In genomic region chr3:160928183-160928718, GRCh38 we compare ENCODE assay signal across 10 cellular contexts.
DNase-seq lines count a peak whose midpoint lies in the region; ATAC-seq and TF ChIP-seq lines count a peak whose summit lies in the region.
"Had no signal": no experiment of that assay in that cellular context is flagged by ENCODE, and none has a peak within 500 bp of the region (broad histone marks: within the 10 kb centered on the region; RNA-seq: fewer than 3 reads in every experiment).

No MANE protein-coding gene starts in this region.

- TF ChIP-seq CTCF in DND-41 (IDR thresholded peaks at IDR 0.05; ENCODE audit: borderline replicate concordance, extremely low read depth, low read length, poor library complexity, severe bottlenecking) (peak; percentile 61), HCT116 (IDR thresholded peaks at IDR 0.05 in 2 of 3, conservative IDR thresholded peaks at IDR 0.05 in 1 of 3; ENCODE audit: borderline replicate concordance in 1 of 3, insufficient read depth in 1 of 3, low read depth in 2 of 3, low read length in 2 of 3) (peak in 2 of 3 experiments; percentile 6 to 39; a peak in 1 of 6 replicates), fibroblast of mammary gland (conservative IDR thresholded peaks at IDR 0.05; ENCODE audit: control insufficient read depth, insufficient read depth, low read depth, low read length) (peak; percentile 21)

- no peaks in the 10 kb centered on the region for H3K4me1 ChIP-seq in DND-41 (ENCODE audit: insufficient read depth, low read length)
- no peaks in the 10 kb centered on the region for H3K4me1 ChIP-seq in HCT116 (ENCODE audit: control insufficient read depth in 1 of 2, insufficient read depth in 2 of 2, low read length in 2 of 2)

- H3K27me3 ChIP-seq in DND-41 (ENCODE audit: insufficient read depth, low read length, poor library complexity), result no peaks in the 10 kb centered on the region
- no peaks in the 10 kb centered on the region for H3K27me3 ChIP-seq in HCT116 (ENCODE audit: insufficient read depth, low read length)

- intact Hi-C loops in HCT116 (cut with micrococcal nuclease), result no loop called here

- H2AFZ ChIP-seq in DND-41 (ENCODE audit: low read depth, low read length) (no peak overlapping the region), HCT116 (ENCODE audit: low read depth, low read length, poor library complexity, severe bottlenecking) (no peak overlapping the region)

- H3K9ac ChIP-seq in DND-41 (ENCODE audit: low read depth, low read length), result no peak overlapping the region
- no peak overlapping the region for H3K9ac ChIP-seq in HCT116 (ENCODE audit: low read length)

- DNase-seq in DND-41 (no peak), HCT116 (ENCODE audit: low read depth, low spot score) (no peak), NCI-H69 (lab: John Stamatoyannopoulos, UW) (peak; percentile 72), fibroblast of mammary gland (ENCODE audit: low read depth) (no peak)
- DNase-seq in activated effector memory CD4-positive, alpha-beta T cell treated with anti-CD3 and anti-CD28 coated beads, Interleukin-2, amount 50 U/mL, for 16 hours, result no peak
- DNase-seq in activated CD4-positive, CD25-positive, alpha-beta regulatory T cell treated with anti-CD3 and anti-CD28 coated beads, Interleukin-2, amount 50 U/mL, for 72 hours, result no peak
- DNase-seq: activated CD4-positive, alpha-beta T cell treated with anti-CD3 and anti-CD28 coated beads for 4 hours; islet precursor cell had no signal

- POLR2A ChIA-PET in HCT116 (lab: Charles Lee), result no interaction called here

- H3K9me2 ChIP-seq in HCT116 (ENCODE audit: insufficient read depth), result no peaks in the 10 kb centered on the region

- H3K4me2 ChIP-seq in DND-41 (ENCODE audit: insufficient read depth, low read length), result no peak overlapping the region
- H3K4me2 ChIP-seq in HCT116 (ENCODE audit: low read length), result no peak overlapping the region

- H3K9me3 ChIP-seq in DND-41 (ENCODE audit: insufficient read depth, low read length, severe bottlenecking) (no peaks in the 10 kb centered on the region), HCT116 (ENCODE audit: control insufficient read depth in 1 of 2, insufficient read depth in 1 of 2, low read depth in 1 of 2, low read length in 2 of 2) (no peaks in the 10 kb centered on the region)

- TF ChIP-seq POLR2A in HCT116 (IDR thresholded peaks at IDR 0.05; ENCODE audit: borderline replicate concordance, extremely low read depth, insufficient read depth, insufficient read length), result no peak

- CTCF ChIA-PET in HCT116 (lab: Charles Lee), result interaction anchor here (1.2 kb wide), 1 partner anchor 9 kb away, joined by 3 read pairs; no protein-coding TSS in a partner anchor

- peak; percentile 45; the same call in 1 of the 2 replicates for TF ChIP-seq RAD21 in HCT116 (IDR thresholded peaks at IDR 0.05; ENCODE audit: low read depth)

- BruUV-seq in HCT116 (replicated peaks; lab: Mats Ljungman, UMichigan), result no TSS peak

- H3K27ac ChIP-seq in DND-41 (ENCODE audit: low read length), result no peak overlapping the region
- no peak overlapping the region for H3K27ac ChIP-seq in HCT116 (ENCODE audit: low read depth, low read length)

- ATAC-seq in DND-41 (ENCODE audit: insufficient read depth, low read depth) (peak; percentile 83), HCT116 (peak; percentile 70), GM18909 (IDR thresholded peaks at IDR 0.05; ENCODE audit: poor library complexity, unreplicated experiment) (no peak), GM21423 (IDR thresholded peaks at IDR 0.05; ENCODE audit: unreplicated experiment) (no peak)

- H3K79me2 ChIP-seq in DND-41 (ENCODE audit: insufficient read depth, low read length), result no peaks in the 10 kb centered on the region
- no peaks in the 10 kb centered on the region for H3K79me2 ChIP-seq in HCT116 (ENCODE audit: insufficient read depth, low read length)

- H4K20me1 ChIP-seq in DND-41 (ENCODE audit: insufficient read depth, low read length) (no peaks in the 10 kb centered on the region), HCT116 (ENCODE audit: insufficient read depth) (no peaks in the 10 kb centered on the region)

- H3K4me3 ChIP-seq in DND-41 (ENCODE audit: low read depth in 1 of 2, low read length in 2 of 2) (no peak overlapping the region), HCT116 (replicated peaks in 1 of 2; ENCODE audit: low read depth in 1 of 2, low read length in 2 of 2) (no peak overlapping the region), fibroblast of mammary gland (ENCODE audit: control insufficient read depth, low read depth, low read length) (no peak overlapping the region)

- RAD21 ChIA-PET in HCT116 (lab: Charles Lee; ENCODE audit: low non-redundant PET in 1 of 2, low total read pairs in 2 of 2, uncharacterized antibody in 2 of 2, unreplicated experiment in 2 of 2), result no interaction called here

- H3K36me3 ChIP-seq in DND-41 (ENCODE audit: insufficient read depth, low read length), result no peaks in the 10 kb centered on the region
- H3K36me3 ChIP-seq in HCT116 (ENCODE audit: control insufficient read depth in 1 of 2, insufficient read depth in 2 of 2, low read length in 2 of 2), result no peaks in the 10 kb centered on the region

TF ChIP-seq in HCT116, 20 proteins besides CTCF, POLR2A, EP300 and RAD21:
- no peak for TF ChIP-seq ZBTB33 (IDR thresholded peaks at IDR 0.05; ENCODE audit: extremely low read depth, insufficient replicate concordance, low read length)
- no peak for TF ChIP-seq TCF7L2 (IDR thresholded peaks at IDR 0.05; ENCODE audit: borderline replicate concordance, extremely low read depth, insufficient read depth, insufficient read length)
- no peak for TF ChIP-seq EZH2 (IDR thresholded peaks at IDR 0.05)
- no peak for TF ChIP-seq ZFX (IDR thresholded peaks at IDR 0.05)
- no peak for TF ChIP-seq EGR1 (IDR thresholded peaks at IDR 0.05; ENCODE audit: low read depth)
- no peak for TF ChIP-seq EZH2phosphoT487 (IDR thresholded peaks at IDR 0.05; ENCODE audit: borderline replicate concordance)
- TF ChIP-seq YY1 (IDR thresholded peaks at IDR 0.05; ENCODE audit: extremely low read depth, insufficient replicate concordance, low read depth, low read length), result no peak
- TF ChIP-seq ZNF274 (IDR thresholded peaks at IDR 0.05; ENCODE audit: low read depth, low read length), result no peak
- TF ChIP-seq ATF3 (IDR thresholded peaks at IDR 0.05), result no peak
TF ChIP-seq in HCT116: peak in this region for 0.

Comparison
In these comparisons a context has a peak if more than half of its experiments do, and no peak if none do; other contexts are left out.
1. ATAC-seq: peak in DND-41 (single experiment) and HCT116 (single experiment); none in GM18909 (single experiment) and GM21423 (single experiment).
2. Peak in every context shown above with its lines, with median percentiles within 50 percentile points of each other: CTCF ChIP-seq.